14 cellular contexts compared by ENCODE assay signal in genomic region chr7:157219154-157219553, GRCh38.
DNase-seq lines count a peak whose midpoint lies in the region; ATAC-seq and TF ChIP-seq lines count a peak whose summit lies in the region.
"Had no signal": no experiment of that assay in that cellular context is flagged by ENCODE, and none has a peak within 500 bp of the region (broad histone marks: within the 10 kb centered on the region; RNA-seq: fewer than 3 reads in every experiment).

No MANE protein-coding gene starts in this region.

- H3K9me3 ChIP-seq in thyroid gland: no peaks in the 10 kb centered on the region

- H3K4me1 ChIP-seq in thyroid gland: no peaks in the 10 kb centered on the region

- ATAC-seq in GM21786 (IDR thresholded peaks at IDR 0.05; ENCODE audit: unreplicated experiment) (peak; percentile 91), HG03442 (IDR thresholded peaks at IDR 0.05; ENCODE audit: unreplicated experiment) (peak; percentile 81), left lobe of liver (peak; percentile 41)
- ATAC-seq: activated T-helper 17 cell treated with anti-CD3 and anti-CD28 coated beads, Interleukin-2, amount 50 U/mL, for 72 hours; HCT116 had no signal

- no peak overlapping the region for H3K27ac ChIP-seq in thyroid gland
- H3K27ac ChIP-seq: hepatocyte had no signal

- no peak overlapping the region for H3K4me3 ChIP-seq in thyroid gland (replicated peaks in 1 of 3)
- H3K4me3 ChIP-seq: hepatocyte had no signal

- 86 to 90% methylated on average over 5 of the region's 5 CpGs for WGBS in thyroid gland, 2 donors

- DNase-seq in NCI-H2171 treated with DMSO at 0.1 percent for 48 hours (lab: John Stamatoyannopoulos, UW) (peak; percentile 4), NCI-H2171 (lab: John Stamatoyannopoulos, UW) (no peak), left lobe of liver (ENCODE audit: low spot score) (no peak), KG1 (lab: John Stamatoyannopoulos, UW) (no peak), thyroid gland (no peak), COLO829 (ENCODE audit: low spot score) (no peak)
- DNase-seq: KBM-7; NCI-H446 treated with DMSO at 0.1 percent for 48 hours; stimulated activated CD4-positive, alpha-beta T cell treated with anti-CD3 and anti-CD28 coated beads, Interleukin-2, amount 100 ng/mL, for 24 hours had no signal

- TF ChIP-seq CTCF in thyroid gland (IDR thresholded peaks at IDR 0.05): no peak

- intact Hi-C loops in thyroid gland (cut with DNase I): no loop called here

- TF ChIP-seq POLR2A in thyroid gland (IDR thresholded peaks at IDR 0.05): no peak

- H3K36me3 ChIP-seq in thyroid gland: peaks cover 5 to 34% of the 10 kb centered on the region in 2 donors

- H3K27me3 ChIP-seq in thyroid gland: no peaks in the 10 kb centered on the region
- H3K27me3 ChIP-seq: hepatocyte had no signal

Comparison
In these comparisons a context has a peak if more than half of its experiments do, and no peak if none do; other contexts are left out.
1. ATAC-seq: peak in every context shown above with its lines; median percentile 91 in GM21786; 81 in HG03442; 41 in left lobe of liver.